ENCODE assay signal across 21 cellular contexts in genomic region chr6:130116273-130116672, GRCh38.
DNase-seq lines count a peak whose midpoint lies in the region; ATAC-seq and TF ChIP-seq lines count a peak whose summit lies in the region.
"Had no signal": no experiment of that assay in that cellular context is flagged by ENCODE, and none has a peak within 500 bp of the region (broad histone marks: within the 10 kb centered on the region; RNA-seq: fewer than 3 reads in every experiment).

No MANE protein-coding gene starts in this region.

- H3K9ac ChIP-seq in neural progenitor cell: no peak overlapping the region
- H3K9ac ChIP-seq: BLaER1 treated with 17β-estradiol and CSF1 and Interleukin-3, amounts not matched to agents 10 nM and 100 nM had no signal

- H3K36me3 ChIP-seq in neural progenitor cell (no peaks in the 10 kb centered on the region), gastrocnemius medialis (no peaks in the 10 kb centered on the region)
- H3K36me3 ChIP-seq: adrenal gland, HAP-1, Peyer's patch had no signal

- H4K20me1 ChIP-seq in neural progenitor cell (ENCODE audit: low read depth): no peaks in the 10 kb centered on the region
- H4K20me1 ChIP-seq: BLaER1 treated with 17β-estradiol and CSF1 and Interleukin-3, amounts not matched to agents 10 nM and 100 nM had no signal

- no peak overlapping the region for H3K4me2 ChIP-seq in neural progenitor cell

- H3K4me1 ChIP-seq in neural progenitor cell (no peaks in the 10 kb centered on the region), gastrocnemius medialis (no peaks in the 10 kb centered on the region)
- H3K4me1 ChIP-seq: adrenal gland, HAP-1, Peyer's patch had no signal

- no peak overlapping the region for H3K27ac ChIP-seq in neural progenitor cell
- H3K27ac ChIP-seq in gastrocnemius medialis: no peak overlapping the region
- H3K27ac ChIP-seq: adrenal gland; BLaER1 treated with 17β-estradiol and CSF1 and Interleukin-3, amounts not matched to agents 10 nM and 100 nM; Peyer's patch; skin epidermis had no signal

- H3K36me3 Mint-ChIP-seq in neural progenitor cell: peaks cover 2% of the 10 kb centered on the region
- H3K36me3 Mint-ChIP-seq in activated T-helper 17 cell treated with anti-CD3 and anti-CD28 coated beads, Interleukin-2, amount 50 U/mL, for 72 hours (ENCODE audit: low read depth): peaks cover 19% of the 10 kb centered on the region

- H3K27me3 ChIP-seq in neural progenitor cell: no peaks in the 10 kb centered on the region
- no peaks in the 10 kb centered on the region for H3K27me3 ChIP-seq in gastrocnemius medialis
- H3K27me3 ChIP-seq: adrenal gland; BLaER1 treated with 17β-estradiol and CSF1 and Interleukin-3, amounts not matched to agents 10 nM and 100 nM; Peyer's patch had no signal

- H3K4me1 Mint-ChIP-seq in neural progenitor cell: peaks cover 15% of the 10 kb centered on the region
- peaks cover 8% of the 10 kb centered on the region for H3K4me1 Mint-ChIP-seq in activated T-helper 17 cell treated with anti-CD3 and anti-CD28 coated beads, Interleukin-2, amount 50 U/mL, for 72 hours
- H3K4me1 Mint-ChIP-seq: activated CD4-positive, alpha-beta memory T cell treated with anti-CD3 and anti-CD28 coated beads, Interleukin-2, amount 10 ng/mL, durations not matched to agents 7 days and 5 days had no signal

- no peaks in the 10 kb centered on the region for H3F3A ChIP-seq in neural progenitor cell (ENCODE audit: low read depth)

- H3K4me3 ChIP-seq in neural progenitor cell (no peak overlapping the region), gastrocnemius medialis (no peak overlapping the region)
- H3K4me3 ChIP-seq: adrenal gland; BLaER1 treated with 17β-estradiol and CSF1 and Interleukin-3, amounts not matched to agents 10 nM and 100 nM; HAP-1; Peyer's patch; skin epidermis had no signal

- peaks cover 4% of the 10 kb centered on the region for H3K27me3 Mint-ChIP-seq in neural progenitor cell (ENCODE audit: insufficient read depth, low read depth)
- H3K27me3 Mint-ChIP-seq in activated T-helper 17 cell treated with anti-CD3 and anti-CD28 coated beads, Interleukin-2, amount 50 U/mL, for 72 hours: no peaks in the 10 kb centered on the region
- H3K27me3 Mint-ChIP-seq: activated CD4-positive, alpha-beta memory T cell treated with anti-CD3 and anti-CD28 coated beads, Interleukin-2, amount 10 ng/mL, durations not matched to agents 7 days and 5 days; type B pancreatic cell had no signal

- no peak overlapping the region for H2AFZ ChIP-seq in neural progenitor cell (replicated peaks)

- DNase-seq in neural progenitor cell (ENCODE audit: low spot score): no peak
- no peak for DNase-seq in GM03348 (ENCODE audit: low spot score)
- DNase-seq in head of caudate nucleus: no peak
- DNase-seq in gastrocnemius medialis: no peak
- DNase-seq: activated CD4-positive, alpha-beta memory T cell treated with anti-CD3 and anti-CD28 coated beads, Interleukin-2, amount 10 ng/mL, durations not matched to agents 7 days and 5 days; adrenal gland; caudate nucleus; NCI-H1930; NCI-H69; Peyer's patch; posterior cingulate gyrus had no signal

- H3K4me3 Mint-ChIP-seq in neural progenitor cell: no peak overlapping the region
- no peak overlapping the region for H3K4me3 Mint-ChIP-seq in activated T-helper 17 cell treated with anti-CD3 and anti-CD28 coated beads, Interleukin-2, amount 50 U/mL, for 72 hours
- H3K4me3 Mint-ChIP-seq: activated CD4-positive, alpha-beta memory T cell treated with anti-CD3 and anti-CD28 coated beads, Interleukin-2, amount 10 ng/mL, durations not matched to agents 7 days and 5 days; activated T-helper 1 cell treated with anti-CD3 and anti-CD28 coated beads, Interleukin-12 subunit alpha, Interleukin-12 subunit beta, Interleukin-2, Interleukin-4 antibody, amounts not matched to agents 30 ng/mL and 10 ng/mL and 1 ng/mL, durations not matched to agents 14 hours and 24 hours and 36 hours; type B pancreatic cell had no signal

- no peak for TF ChIP-seq POLR2A in gastrocnemius medialis (IDR thresholded peaks at IDR 0.05)

- intact Hi-C loops in head of caudate nucleus (cut with DNase I): no loop called here
- intact Hi-C loops in gastrocnemius medialis (cut with DNase I; ENCODE audit: low total_unique reads): no loop called here

- peak; percentile 30 for ATAC-seq in GM18858 (IDR thresholded peaks at IDR 0.05; ENCODE audit: unreplicated experiment)
- peak; percentile 44 for ATAC-seq in GM21515 (IDR thresholded peaks at IDR 0.05; ENCODE audit: unreplicated experiment)
- ATAC-seq in HG03354 (IDR thresholded peaks at IDR 0.05; ENCODE audit: poor library complexity, severe bottlenecking, unreplicated experiment): peak; percentile 48
- no peak for ATAC-seq in gastrocnemius medialis
- ATAC-seq in activated T-helper 17 cell treated with anti-CD3 and anti-CD28 coated beads, Interleukin-2, amount 50 U/mL, for 72 hours (replicated peaks): no peak
- ATAC-seq: left lobe of liver had no signal

- TF ChIP-seq CTCF in neural progenitor cell (IDR thresholded peaks at IDR 0.05) (no peak), gastrocnemius medialis (IDR thresholded peaks at IDR 0.05 in 4 of 5, conservative IDR thresholded peaks at IDR 0.05 in 1 of 5) (no peak)

- H3K9me3 ChIP-seq in neural progenitor cell (ENCODE audit: low read depth) (no peaks in the 10 kb centered on the region), gastrocnemius medialis (no peaks in the 10 kb centered on the region)
- H3K9me3 ChIP-seq: adrenal gland, HAP-1, Peyer's patch had no signal

- in situ Hi-C loops in gastrocnemius medialis (cut with MboI; ENCODE audit: low sequenced_read_pairs in 4 of 4): no loop called here

- no peaks in the 10 kb centered on the region for H3K79me2 ChIP-seq in neural progenitor cell (ENCODE audit: low read depth)

- no peaks in the 10 kb centered on the region for H3K9me3 Mint-ChIP-seq in neural progenitor cell
- no peaks in the 10 kb centered on the region for H3K9me3 Mint-ChIP-seq in activated T-helper 17 cell treated with anti-CD3 and anti-CD28 coated beads, Interleukin-2, amount 50 U/mL, for 72 hours
- H3K9me3 Mint-ChIP-seq: activated CD4-positive, alpha-beta memory T cell treated with anti-CD3 and anti-CD28 coated beads, Interleukin-2, amount 10 ng/mL, durations not matched to agents 7 days and 5 days; type B pancreatic cell had no signal

- H3K27ac Mint-ChIP-seq in neural progenitor cell: peak overlapping the region; percentile 18
- no peak overlapping the region for H3K27ac Mint-ChIP-seq in activated T-helper 17 cell treated with anti-CD3 and anti-CD28 coated beads, Interleukin-2, amount 50 U/mL, for 72 hours
- H3K27ac Mint-ChIP-seq: activated CD4-positive, alpha-beta memory T cell treated with anti-CD3 and anti-CD28 coated beads, Interleukin-2, amount 10 ng/mL, durations not matched to agents 7 days and 5 days; activated T-helper 1 cell treated with anti-CD3 and anti-CD28 coated beads, Interleukin-12 subunit alpha, Interleukin-12 subunit beta, Interleukin-2, Interleukin-4 antibody, amounts not matched to agents 30 ng/mL and 10 ng/mL and 1 ng/mL, durations not matched to agents 14 hours and 24 hours and 36 hours; type B pancreatic cell had no signal

Comparison
In these comparisons a context has a peak if more than half of its experiments do, and no peak if none do; other contexts are left out.
1. ATAC-seq: peak in GM18858 (single experiment), GM21515 (single experiment) and HG03354 (single experiment); none in gastrocnemius medialis (0 of 2) and activated T-helper 17 cell treated with anti-CD3 and anti-CD28 coated beads, Interleukin-2, amount 50 U/mL, for 72 hours (single experiment).